ENCODE assay signal across 16 cellular contexts in the genomic region with DNA sequence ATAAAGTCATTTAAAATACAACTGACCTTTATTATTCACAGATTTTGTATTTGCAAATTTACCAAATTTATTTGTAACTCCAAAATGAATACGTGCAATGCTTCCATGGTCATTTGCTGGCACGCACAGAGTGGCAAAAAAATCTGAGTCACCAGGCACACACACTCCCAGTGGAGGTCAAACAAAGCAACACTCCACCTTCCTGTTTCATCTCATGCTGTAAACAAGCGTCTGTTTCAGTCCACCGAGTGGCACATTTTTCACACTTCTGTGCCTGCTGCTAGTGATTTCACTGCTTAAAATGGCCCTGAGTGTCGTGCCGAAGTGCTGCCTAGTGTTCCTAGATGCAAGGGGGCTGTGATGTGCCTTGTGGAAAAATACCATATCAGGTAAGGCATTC. TPM values are rescaled to one million over a fixed set of nuclear protein-coding genes. Genes with fewer than 3 reads are reported as not detected.
A peak's percentile ranks its signal among the peaks of the same experiment; 100 is the strongest.
DNase-seq lines count a peak whose midpoint lies in the region; ATAC-seq, FAIRE-seq and TF ChIP-seq lines count a peak whose summit lies in the region.
"Had no signal": no experiment of that assay in that cellular context is flagged by ENCODE, and none has a peak within 500 bp of the region (broad histone marks: within the 10 kb centered on the region; RNA-seq: fewer than 3 reads in every experiment).

No MANE protein-coding gene starts in this region.

- intact Hi-C loops in adrenal gland (cut with DNase I), result no loop called here

- TF ChIP-seq CTCF in adrenal gland (IDR thresholded peaks at IDR 0.05), result no peak
- no peak for TF ChIP-seq CTCF in right atrium auricular region (IDR thresholded peaks at IDR 0.05)
- no peak for TF ChIP-seq CTCF in suprapubic skin (IDR thresholded peaks at IDR 0.05)

- no peaks in the 10 kb centered on the region for H3K4me1 Mint-ChIP-seq in activated T-cell treated with anti-CD3 and anti-CD28 coated beads, Interleukin-2, amount 50 U/mL, for 72 hours (ENCODE audit: low read depth)
- H3K4me1 Mint-ChIP-seq in activated T-cell treated with anti-CD3 and anti-CD28 coated beads, Interleukin-2, amount 50 U/mL, for 24 hours (ENCODE audit: low read depth), result no peaks in the 10 kb centered on the region

- H3K27ac ChIP-seq in adrenal gland (peak overlapping the region in 4 of 5 donors; percentile 40 to 85 (median 77)), right atrium auricular region (peak overlapping the region; percentile 73 to 82), substantia nigra (ENCODE audit: low read depth, low read length, poor library complexity, severe bottlenecking) (peak overlapping the region; percentile 87), suprapubic skin (no peak overlapping the region)
- H3K27ac ChIP-seq: breast epithelium, gastrocnemius medialis, WERI-Rb-1 had no signal

- H3K36me3 ChIP-seq in adrenal gland (replicated peaks in 1 of 2), result peaks cover 0 to 87% of the 10 kb centered on the region in 2 donors
- peaks cover 88% of the 10 kb centered on the region for H3K36me3 ChIP-seq in right atrium auricular region
- peaks cover 100% of the 10 kb centered on the region for H3K36me3 ChIP-seq in suprapubic skin

- no peaks in the 10 kb centered on the region for H3K9me3 Mint-ChIP-seq in activated T-cell treated with anti-CD3 and anti-CD28 coated beads, Interleukin-2, amount 50 U/mL, for 72 hours
- H3K9me3 Mint-ChIP-seq in activated T-cell treated with anti-CD3 and anti-CD28 coated beads, Interleukin-2, amount 50 U/mL, for 24 hours, result no peaks in the 10 kb centered on the region
- H3K9me3 Mint-ChIP-seq: activated naive CD4-positive, alpha-beta T cell treated with anti-CD3 and anti-CD28 coated beads for 36 hours; immature natural killer cell had no signal

- TF ChIP-seq POLR2A in adrenal gland (IDR thresholded peaks at IDR 0.05), result peak in 1 of 2 donors; percentile 50
- TF ChIP-seq POLR2A in H54 (IDR thresholded peaks at IDR 0.05; ENCODE audit: low read depth, low read length), result no peak
- TF ChIP-seq POLR2A in suprapubic skin (IDR thresholded peaks at IDR 0.05), result no peak

- no peak for ATAC-seq in activated T-cell treated with anti-CD3 and anti-CD28 coated beads, Interleukin-2, amount 50 U/mL, for 72 hours (replicated peaks in 1 of 2)
- ATAC-seq: gastrocnemius medialis had no signal

- no peaks in the 10 kb centered on the region for H3K9me3 ChIP-seq in adrenal gland (replicated peaks in 1 of 3)
- H3K9me3 ChIP-seq in right atrium auricular region, result no peaks in the 10 kb centered on the region
- H3K9me3 ChIP-seq in suprapubic skin, result no peaks in the 10 kb centered on the region
- H3K9me3 ChIP-seq: breast epithelium, gastrocnemius medialis had no signal

- no peaks in the 10 kb centered on the region for H3K27me3 Mint-ChIP-seq in activated T-cell treated with anti-CD3 and anti-CD28 coated beads, Interleukin-2, amount 50 U/mL, for 72 hours (ENCODE audit: low read depth)
- H3K27me3 Mint-ChIP-seq in activated T-cell treated with anti-CD3 and anti-CD28 coated beads, Interleukin-2, amount 50 U/mL, for 24 hours, result no peaks in the 10 kb centered on the region

- H3K27me3 ChIP-seq in adrenal gland (no peaks in the 10 kb centered on the region), right atrium auricular region (no peaks in the 10 kb centered on the region), suprapubic skin (no peaks in the 10 kb centered on the region)
- H3K27me3 ChIP-seq: breast epithelium, gastrocnemius medialis had no signal

- no peak for FAIRE-seq in GM19239 (lab: Jason Lieb, UNC)
- FAIRE-seq in H54 (lab: Jason Lieb, UNC), result no peak

- no peak overlapping the region for H3K4me3 Mint-ChIP-seq in activated T-cell treated with anti-CD3 and anti-CD28 coated beads, Interleukin-2, amount 50 U/mL, for 72 hours
- no peak overlapping the region for H3K4me3 Mint-ChIP-seq in activated T-cell treated with anti-CD3 and anti-CD28 coated beads, Interleukin-2, amount 50 U/mL, for 24 hours
- H3K4me3 Mint-ChIP-seq: activated naive CD4-positive, alpha-beta T cell treated with anti-CD3 and anti-CD28 coated beads for 36 hours; immature natural killer cell had no signal

- 39 to 52% (median 44%) methylated on average over 6 of the region's 6 CpGs for WGBS in adrenal gland, 4 donors
- WGBS in suprapubic skin, result 85% methylated on average over 6 of the region's 6 CpGs

- peak overlapping the region; percentile 49 for H3K27ac Mint-ChIP-seq in activated T-cell treated with anti-CD3 and anti-CD28 coated beads, Interleukin-2, amount 50 U/mL, for 72 hours
- H3K27ac Mint-ChIP-seq in activated T-cell treated with anti-CD3 and anti-CD28 coated beads, Interleukin-2, amount 50 U/mL, for 24 hours, result no peak overlapping the region
- H3K27ac Mint-ChIP-seq: activated naive CD4-positive, alpha-beta T cell treated with anti-CD3 and anti-CD28 coated beads for 36 hours had no signal

- H3K36me3 Mint-ChIP-seq in activated T-cell treated with anti-CD3 and anti-CD28 coated beads, Interleukin-2, amount 50 U/mL, for 72 hours (ENCODE audit: insufficient read depth in 2 of 2), result peaks cover 5 to 35% of the 10 kb centered on the region in 2 donors
- H3K36me3 Mint-ChIP-seq in activated T-cell treated with anti-CD3 and anti-CD28 coated beads, Interleukin-2, amount 50 U/mL, for 24 hours (ENCODE audit: low read depth), result peaks cover 91% of the 10 kb centered on the region

- no peak for TF ChIP-seq EP300 in suprapubic skin (IDR thresholded peaks at IDR 0.05)

- H3K4me3 ChIP-seq in adrenal gland (no peak overlapping the region), right atrium auricular region (no peak overlapping the region), suprapubic skin (no peak overlapping the region)
- H3K4me3 ChIP-seq: breast epithelium, gastrocnemius medialis had no signal

- H3K4me1 ChIP-seq in adrenal gland (replicated peaks in 1 of 2) (peaks cover 3 to 4% of the 10 kb centered on the region in 2 donors), right atrium auricular region (peaks cover 0 to 7% of the 10 kb centered on the region in 2 donors), suprapubic skin (no peaks in the 10 kb centered on the region)
- H3K4me1 ChIP-seq: breast epithelium had no signal

- no peak for DNase-seq in activated T-cell treated with anti-CD3 and anti-CD28 coated beads, Interleukin-2, amount 50 U/mL, for 72 hours
- no peak for DNase-seq in activated T-cell treated with anti-CD3 and anti-CD28 coated beads, Interleukin-2, amount 50 U/mL, for 24 hours
- DNase-seq in adrenal gland, result peak; percentile 70 to 90 (median 85)
- no peak for DNase-seq in right atrium auricular region (ENCODE audit: low spot score)
- no peak for DNase-seq in substantia nigra (lab: John Stamatoyannopoulos, UW)
- no peak for DNase-seq in GM19239 (ENCODE audit: insufficient read length, low spot score)
- no peak for DNase-seq in H54 (ENCODE audit: insufficient read length, low spot score)
- DNase-seq in suprapubic skin (ENCODE audit: low spot score in 2 of 2), result no peak
- DNase-seq: activated naive CD4-positive, alpha-beta T cell treated with anti-CD3 and anti-CD28 coated beads for 36 hours; gastrocnemius medialis; immature natural killer cell; NCI-H187; NCI-H524 treated with DMSO at 0.1 percent for 48 hours; OCI-M1; WERI-Rb-1 had no signal

RNA-seq across cellular contexts. Expression of a gene that starts 17.8 kb away (rescaled TPM):
- 10 to 100 TPM; 62.1 to 86.3 TPM for total RNA-seq in activated T-cell treated with anti-CD3 and anti-CD28 coated beads, Interleukin-2, amount 50 U/mL, for 72 hours
- total RNA-seq in adrenal gland (10 to 100 TPM in 7 of 8 donors, 1 to 10 TPM in 1; 4.9 to 36.2 (median 23.0) TPM), right atrium auricular region (10 to 100 TPM; 23.4 to 26.1 TPM), suprapubic skin (10 to 100 TPM; 14.0 to 20.7 (median 14.4) TPM)
- polyA plus RNA-seq in adrenal gland, result 10 to 100 TPM; 46.7 to 85.3 (median 48.2) TPM

RNA-seq across cellular contexts. Expression of a gene that starts 27.3 kb away (rescaled TPM):
- total RNA-seq in activated T-cell treated with anti-CD3 and anti-CD28 coated beads, Interleukin-2, amount 50 U/mL, for 72 hours, result 10 to 100 TPM; 65.1 to 65.8 TPM
- total RNA-seq in adrenal gland (10 to 100 TPM; 11.0 to 30.3 (median 21.5) TPM), right atrium auricular region (10 to 100 TPM; 15.2 to 21.4 TPM), suprapubic skin (10 to 100 TPM; 15.4 to 41.8 (median 26.1) TPM)
- 10 to 100 TPM; 21.9 to 36.6 (median 22.8) TPM for polyA plus RNA-seq in adrenal gland

Comparison
In these comparisons a context has a peak if more than half of its experiments do, and no peak if none do; other contexts are left out.
1. DNase-seq: peak in adrenal gland (7 of 7); none in activated T-cell treated with anti-CD3 and anti-CD28 coated beads, Interleukin-2, amount 50 U/mL, for 72 hours (0 of 2), activated T-cell treated with anti-CD3 and anti-CD28 coated beads, Interleukin-2, amount 50 U/mL, for 24 hours (single experiment), right atrium auricular region (single experiment), substantia nigra (0 of 49), GM19239 (single experiment), H54 (single experiment) and suprapubic skin (0 of 2).